Comparison of ENCODE assay signal across 8 cellular contexts in the genomic region with DNA sequence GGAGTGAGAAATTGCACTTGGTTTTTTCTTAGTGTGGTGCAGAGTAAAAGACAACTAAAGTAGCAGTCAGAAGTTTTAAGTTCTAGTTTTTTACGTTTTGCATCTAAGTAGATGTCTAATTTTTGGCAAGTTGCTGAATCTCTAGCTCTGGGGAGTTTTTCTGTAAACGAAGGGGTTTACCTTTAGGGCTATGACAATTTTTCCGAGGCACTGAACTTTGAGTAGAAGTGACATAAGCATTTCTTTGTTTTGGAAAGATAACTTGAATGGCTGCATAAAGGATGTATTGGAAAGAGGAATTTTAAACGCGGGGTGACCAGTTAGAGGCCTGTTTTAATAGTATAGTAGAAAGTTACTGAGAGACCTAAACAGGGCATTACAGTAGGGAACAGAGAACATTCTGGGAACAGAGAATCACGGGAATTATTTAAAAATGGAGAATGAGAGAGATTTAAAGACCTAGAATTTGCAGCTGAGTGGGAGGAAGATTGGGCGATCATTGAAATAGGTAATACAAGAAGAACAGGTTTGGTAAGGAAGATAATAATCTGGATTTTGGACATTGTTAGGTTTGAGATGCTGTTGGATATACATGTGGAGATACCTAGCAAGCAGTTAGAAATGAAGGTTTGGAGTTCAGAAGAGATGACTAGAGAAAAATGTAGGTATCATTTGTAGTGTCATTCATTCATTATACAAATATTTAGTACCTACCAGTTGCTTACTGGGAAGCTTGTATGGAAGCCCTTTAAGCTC. TPM values are rescaled to one million over a fixed set of nuclear protein-coding genes. Genes with fewer than 3 reads are reported as not detected.
DNase-seq lines count a peak whose midpoint lies in the region; ATAC-seq and TF ChIP-seq lines count a peak whose summit lies in the region.

No MANE protein-coding gene starts in this region.

- H3K36me3 ChIP-seq in BE2C: peaks cover 6% of the 10 kb centered on the region; the same call in 1 of the 2 replicates

- H3K27me3 ChIP-seq in BE2C: no peaks in the 10 kb centered on the region

- H3K27ac Mint-ChIP-seq in naive B cell: peak overlapping the region; percentile 97 to 100 (median 98)

- no peaks in the 10 kb centered on the region for H3K27me3 Mint-ChIP-seq in naive B cell

- no peak for DNase-seq in BE2C
- peak; percentile 22 for DNase-seq in KBM-7
- DNase-seq in cardiac fibroblast (ENCODE audit: low read depth in 2 of 2): peak in 1 of 2 donors; percentile 12
- DNase-seq in naive B cell: no peak
- DNase-seq in NCI-H510A treated with DMSO at 0.1 percent for 48 hours (lab: John Stamatoyannopoulos, UW): no peak
- no peak for DNase-seq in NCI-H1048 (lab: John Stamatoyannopoulos, UW)
- DNase-seq in NCI-H226: no peak

- H3K4me1 ChIP-seq in BE2C: peaks cover 6% of the 10 kb centered on the region; the same call in 1 of the 2 replicates

- TF ChIP-seq CTCF in BE2C (IDR thresholded peaks at IDR 0.05; ENCODE audit: low read depth, low read length) (no peak), cardiac fibroblast (IDR thresholded peaks at IDR 0.05; ENCODE audit: low read depth, low read length) (no peak)

- in situ Hi-C loops in KBM-7 (cut with MboI; ENCODE audit: low pct_unique_long_range_greater_than_20kb, low sequenced_read_pairs): no loop called here

- no peaks in the 10 kb centered on the region for H3K9me3 Mint-ChIP-seq in naive B cell

- H3K4me3 Mint-ChIP-seq in naive B cell: peak overlapping the region; percentile 90 to 99 (median 98)

- H3K36me3 Mint-ChIP-seq in naive B cell: peaks cover 0 to 4% of the 10 kb centered on the region in 2 donors

- ATAC-seq in naive B cell (ENCODE audit: low read depth in 2 of 2): no peak
- ATAC-seq in GM19452 (IDR thresholded peaks at IDR 0.05; ENCODE audit: unreplicated experiment): no peak

- H3K9me3 ChIP-seq in BE2C: no peaks in the 10 kb centered on the region

- H3K4me1 Mint-ChIP-seq in naive B cell: peaks cover 35 to 51% (median 42%) of the 10 kb centered on the region in 3 donors

- H3K4me3 ChIP-seq in BE2C (ENCODE audit: low read depth, low read length) (peak overlapping the region; percentile 98), cardiac fibroblast (replicated peaks in 1 of 2; ENCODE audit: low read depth in 2 of 2, low read length in 2 of 2) (peak overlapping the region; percentile 83 to 87)

RNA-seq across cellular contexts. Expression of a gene that starts 1.2 kb away (rescaled TPM):
- 66.0 TPM for polyA plus RNA-seq in BE2C (2012; ENCODE audit: insufficient read depth, insufficient read length, low read depth)
- 10 to 100 TPM; 56.3 to 77.1 (median 66.9) TPM for polyA plus RNA-seq in naive B cell (ENCODE audit: low read depth in 6 of 6)

RNA-seq across cellular contexts. Expression of a gene that starts 36.3 kb away (rescaled TPM):
- 3.4 TPM for polyA plus RNA-seq in BE2C (2012; ENCODE audit: insufficient read depth, insufficient read length, low read depth)
- polyA plus RNA-seq in naive B cell (ENCODE audit: low read depth in 6 of 6): 1 to 10 TPM; 1.0 to 4.9 (median 3.3) TPM
